In genomic region chr7:148987010-148987750, GRCh38 we compare ENCODE assay signal across 1 cellular context.
TF ChIP-seq lines count a peak whose summit lies in the region.

No MANE protein-coding gene starts in this region.

TF ChIP-seq in K562, 482 proteins besides CTCF, POLR2A, EP300 and RAD21 (continued from another document and continues in another):
- TF ChIP-seq E2F6 (IDR thresholded peaks at IDR 0.05; ENCODE audit: borderline replicate concordance in 1 of 2, extremely low read depth in 1 of 2, insufficient read depth in 1 of 2, insufficient read length in 1 of 2, low read depth in 1 of 2, low read length in 1 of 2, poor library complexity in 1 of 2, severe bottlenecking in 1 of 2) (peak; percentile 35 to 48), DDX20 (tag; IDR thresholded peaks at IDR 0.05; ENCODE audit: low read depth) (no peak), RAD51 (IDR thresholded peaks at IDR 0.05; ENCODE audit: borderline replicate concordance, low read depth) (peak; percentile 33; the same call in 1 of the 2 replicates), HDAC6 (IDR thresholded peaks at IDR 0.05; ENCODE audit: low read depth, low read length) (no peak), HMG20B (CRISPR knock-in tag; IDR thresholded peaks at IDR 0.05) (no peak), ZNF518B (CRISPR knock-in tag; IDR thresholded peaks at IDR 0.05) (no peak), ZBTB43 (CRISPR knock-in tag; IDR thresholded peaks at IDR 0.05) (no peak; the same call in 1 of the 2 replicates), GATA2 (CRISPR knock-in tag; IDR thresholded peaks at IDR 0.05) (0 out of 2 replicates have a peak, but pooled peaks have one; percentile 44), ZBTB33 (CRISPR knock-in tag; IDR thresholded peaks at IDR 0.05) (no peak), EWSR1 (IDR thresholded peaks at IDR 0.05; ENCODE audit: borderline replicate concordance, low read depth, partially characterized antibody) (no peak), HDAC2 (IDR thresholded peaks at IDR 0.05) (peak; percentile 53), GTF2A2 (tag; IDR thresholded peaks at IDR 0.05) (no peak), SNAPC5 (CRISPR knock-in tag; IDR thresholded peaks at IDR 0.05) (peak; percentile 99), PREB (CRISPR knock-in tag; IDR thresholded peaks at IDR 0.05) (no peak), LCOR (CRISPR knock-in tag; IDR thresholded peaks at IDR 0.05) (peak; percentile 81; the same call in 1 of the 2 replicates), NFIC (IDR thresholded peaks at IDR 0.05) (peak; percentile 86), ZNF280B (CRISPR knock-in tag; IDR thresholded peaks at IDR 0.05) (no peak), ZBTB8A (IDR thresholded peaks at IDR 0.05; ENCODE audit: partially characterized antibody) (no peak), MCM2 (IDR thresholded peaks at IDR 0.05; ENCODE audit: low read depth) (no peak), UBTF (IDR thresholded peaks at IDR 0.05; ENCODE audit: borderline replicate concordance in 1 of 2, low read depth in 2 of 2, low read length in 2 of 2) (no peak), ZNF785 (CRISPR knock-in tag; IDR thresholded peaks at IDR 0.05) (no peak), ZNF398 (CRISPR knock-in tag; IDR thresholded peaks at IDR 0.05) (no peak), EP400 (IDR thresholded peaks at IDR 0.05) (no peak; the same call in 1 of the 2 replicates), ZNF764 (CRISPR knock-in tag; IDR thresholded peaks at IDR 0.05; ENCODE audit: low read depth) (peak; percentile 47; the same call in 1 of the 2 replicates), IRF1 (CRISPR knock-in tag; IDR thresholded peaks at IDR 0.05; ENCODE audit: borderline replicate concordance) (no peak), CBX1 (IDR thresholded peaks at IDR 0.05; ENCODE audit: low read depth) (no peak), TFAM (CRISPR knock-in tag; conservative IDR thresholded peaks at IDR 0.05) (no peak), PHF21A (IDR thresholded peaks at IDR 0.05; ENCODE audit: borderline replicate concordance, low read depth) (no peak), ZNF318 (IDR thresholded peaks at IDR 0.05; ENCODE audit: borderline replicate concordance in 1 of 2, low read depth in 1 of 2) (no peak)
